ENCODE assay signal across 8 cellular contexts in the genomic region with DNA sequence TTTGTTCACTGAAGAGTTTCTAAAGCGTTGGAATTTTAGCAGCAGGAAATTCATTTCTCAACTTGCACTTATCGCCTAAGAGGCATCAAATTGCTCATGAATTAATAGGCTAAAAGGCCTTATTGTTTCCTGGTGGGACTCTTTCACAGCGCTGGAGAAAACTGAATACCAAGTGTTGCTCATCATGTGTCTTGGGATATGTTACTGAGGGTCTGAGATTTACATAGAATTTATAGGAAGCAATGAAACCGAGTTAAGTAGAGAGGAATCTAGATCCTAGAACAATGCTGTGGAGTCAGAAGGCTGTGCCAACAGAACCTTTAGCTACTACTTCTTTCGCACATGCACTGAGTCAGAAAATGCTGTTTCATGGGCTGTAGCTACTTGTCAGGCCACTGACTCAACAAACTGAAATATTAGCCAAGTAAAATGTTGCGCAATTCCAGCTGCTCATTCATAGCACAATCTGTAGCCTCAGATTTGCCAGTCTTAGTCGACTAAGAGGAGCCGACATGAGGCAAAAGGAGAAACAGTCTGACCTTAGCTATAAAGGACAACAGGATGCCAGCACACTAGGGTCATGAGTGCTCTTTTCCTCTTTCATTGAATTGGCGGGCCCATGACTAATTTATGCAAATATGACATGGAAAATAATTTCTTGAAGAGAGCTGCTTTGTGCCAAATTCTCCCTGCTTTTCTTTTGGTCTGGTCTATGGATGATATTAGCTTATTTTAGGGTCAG. TPM values are rescaled to one million over a fixed set of nuclear protein-coding genes. Genes with fewer than 3 reads are reported as not detected.
DNase-seq lines count a peak whose midpoint lies in the region; ATAC-seq, FAIRE-seq and TF ChIP-seq lines count a peak whose summit lies in the region.

No MANE protein-coding gene starts in this region.

- H3K9me3 ChIP-seq in T-helper 17 cell (ENCODE audit: control insufficient read depth, low read length, poor library complexity, severe bottlenecking): no peaks in the 10 kb centered on the region

- no peak overlapping the region for H3K27ac Mint-ChIP-seq in T-helper 17 cell

- TF ChIP-seq CTCF in D721Med (IDR thresholded peaks at IDR 0.05; ENCODE audit: insufficient read depth, missing control alignments): no peak

- no peak for FAIRE-seq in D721Med (lab: Jason Lieb, UNC)

- peak; percentile 40 for ATAC-seq in T-helper 17 cell
- ATAC-seq in Right ventricle myocardium inferior: peak; percentile 92

- no peaks in the 10 kb centered on the region for H3K4me1 Mint-ChIP-seq in T-helper 17 cell

- H3K36me3 Mint-ChIP-seq in T-helper 17 cell (ENCODE audit: low read depth): peaks cover 3% of the 10 kb centered on the region

- intact Hi-C loops in Right ventricle myocardium inferior (cut with DNase I): no loop called here

- DNase-seq in DMS 273 (lab: John Stamatoyannopoulos, UW; ENCODE audit: unreplicated experiment): peak; percentile 67
- peak; percentile 99 for DNase-seq in HT1080 (ENCODE audit: low read depth)
- DNase-seq in T-helper 17 cell: no peak
- DNase-seq in Right ventricle myocardium inferior (ENCODE audit: missing footprints): peak; percentile 64
- DNase-seq in skeletal muscle cell (ENCODE audit: low read depth): peak; percentile 100
- no peak for DNase-seq in D721Med (ENCODE audit: insufficient read length, low spot score)
- DNase-seq in HEK293T (ENCODE audit: extremely low spot score): no peak
- no peak for DNase-seq in DMS79 (lab: John Stamatoyannopoulos, UW)

- no peak overlapping the region for H3K4me3 Mint-ChIP-seq in T-helper 17 cell

- CTCF ChIA-PET in HEK293T (lab: Yijun Ruan, JAX): no interaction called here

- peaks cover 8% of the 10 kb centered on the region for H3K27me3 Mint-ChIP-seq in T-helper 17 cell

- H3K4me3 ChIP-seq in skeletal muscle cell (ENCODE audit: low read depth, low read length): no peak overlapping the region

- POLR2A ChIA-PET in HEK293T (lab: Yijun Ruan, JAX): no interaction called here

TF ChIP-seq in HEK293T, 16 proteins besides CTCF, POLR2A, EP300 and RAD21:
- TF ChIP-seq HDGF (IDR thresholded peaks at IDR 0.05; ENCODE audit: borderline replicate concordance) (no peak), ZNF384 (IDR thresholded peaks at IDR 0.05) (no peak), SUZ12 (IDR thresholded peaks at IDR 0.05) (no peak), ARNT (IDR thresholded peaks at IDR 0.05) (no peak), SP1 (IDR thresholded peaks at IDR 0.05) (no peak), LEF1 (IDR thresholded peaks at IDR 0.05; ENCODE audit: borderline replicate concordance) (no peak), NFRKB (IDR thresholded peaks at IDR 0.05) (no peak)
- TF ChIP-seq, protein P1, sequence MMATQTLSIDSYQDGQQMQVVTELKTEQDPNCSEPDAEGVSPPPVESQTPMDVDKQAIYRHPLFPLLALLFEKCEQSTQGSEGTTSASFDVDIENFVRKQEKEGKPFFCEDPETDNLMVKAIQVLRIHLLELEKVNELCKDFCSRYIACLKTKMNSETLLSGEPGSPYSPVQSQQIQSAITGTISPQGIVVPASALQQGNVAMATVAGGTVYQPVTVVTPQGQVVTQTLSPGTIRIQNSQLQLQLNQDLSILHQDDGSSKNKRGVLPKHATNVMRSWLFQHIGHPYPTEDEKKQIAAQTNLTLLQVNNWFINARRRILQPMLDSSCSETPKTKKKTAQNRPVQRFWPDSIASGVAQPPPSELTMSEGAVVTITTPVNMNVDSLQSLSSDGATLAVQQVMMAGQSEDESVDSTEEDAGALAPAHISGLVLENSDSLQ (IDR thresholded peaks at IDR 0.05): no peak

RNA-seq across cellular contexts. Expression of a gene that starts 35.9 kb away (rescaled TPM):
- 9.4 and 12.9 TPM in 2 replicates for total RNA-seq in HT1080 (2014; rRNA removed; shearing (Covaris generic))
- 18.9 and 21.9 TPM in 2 replicates for polyA plus RNA-seq in HT1080 (2015; cell fraction: cytosol; rRNA removed)
- polyA plus RNA-seq in HT1080 (2015; cell fraction: nucleus; rRNA removed): 19.1 and 25.1 TPM in 2 replicates
- total RNA-seq in T-helper 17 cell (10 to 100 TPM; 16.2 to 41.3 TPM), Right ventricle myocardium inferior (not detected)

Comparison
In these comparisons a context has a peak if more than half of its experiments do, and no peak if none do; other contexts are left out.
1. DNase-seq: peak in DMS 273 (single experiment), HT1080 (single experiment), Right ventricle myocardium inferior (single experiment) and skeletal muscle cell (single experiment); none in T-helper 17 cell (0 of 3), D721Med (single experiment), HEK293T (single experiment) and DMS79 (single experiment).